Comparison of ENCODE assay signal across 21 cellular contexts in the genomic region with DNA sequence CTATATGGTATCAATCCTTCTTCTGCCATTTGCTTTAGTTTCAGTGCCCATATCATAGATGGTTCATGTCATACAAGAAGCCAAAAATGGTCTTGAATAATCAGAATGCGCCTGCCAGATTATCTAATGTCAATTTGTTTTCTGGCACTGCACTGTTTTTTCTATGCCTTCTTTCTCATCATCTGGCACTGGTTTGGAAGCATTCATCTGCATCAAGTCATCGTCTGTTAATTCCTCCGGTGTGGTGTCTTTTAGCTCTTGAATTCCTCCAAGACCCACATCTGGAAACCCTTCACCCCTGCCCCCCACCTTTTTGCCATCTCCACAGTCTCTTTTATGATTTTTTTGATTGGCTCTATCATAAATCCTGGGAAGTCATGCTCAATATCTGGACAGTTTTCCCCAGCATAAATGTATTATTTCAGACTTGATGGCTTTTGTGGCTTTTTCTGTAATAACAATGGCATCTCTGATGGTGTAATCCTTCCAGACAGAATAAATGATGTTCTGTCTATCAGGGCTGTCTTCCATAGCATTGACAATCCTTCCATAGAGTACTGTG. TPM values are rescaled to one million over a fixed set of nuclear protein-coding genes. Genes with fewer than 3 reads are reported as not detected.
"Had no signal": no experiment of that assay in that cellular context is flagged by ENCODE, and none has a peak within 500 bp of the region (broad histone marks: within the 10 kb centered on the region; RNA-seq: fewer than 3 reads in every experiment).

No MANE protein-coding gene starts in this region.

- DNase-seq: activated B cell treated with CpG ODN at 0.5 μM for 24 hours; activated CD4-positive, alpha-beta T cell treated with anti-CD3 and anti-CD28 coated beads for 1 hour; activated CD4-positive, alpha-beta T cell treated with anti-CD3 and anti-CD28 coated beads, Interleukin-2, amount 10 ng/mL, durations not matched to agents 24 days and 14 days; activated CD4-positive, alpha-beta T cell treated with anti-CD3 and anti-CD28 coated beads, Interleukin-2, amount 50 U/mL, for 48 hours; activated CD8-positive, alpha-beta memory T cell treated with anti-CD3 and anti-CD28 coated beads, Interleukin-2, amount 10 ng/mL, durations not matched to agents 7 days and 5 days; activated effector memory CD4-positive, alpha-beta T cell treated with anti-CD3 and anti-CD28 coated beads, Interleukin-2, amount 50 U/mL, for 16 hours; activated naive CD4-positive, alpha-beta T cell treated with Interleukin-2 at 50 U/mL for 16 hours; activated naive CD8-positive, alpha-beta T cell treated with anti-CD3 and anti-CD28 coated beads, Interleukin-2, amount 50 U/mL, for 24 hours; activated T-cell treated with anti-CD3 and anti-CD28 coated beads, Interleukin-2, amount 50 U/mL, for 4 hours; amniotic stem cell; NCI-H1105 treated with DMSO at 0.1 percent for 48 hours; NCI-H1436 treated with DMSO at 0.1 percent for 48 hours; NCI-H187; NCI-H2081; NCI-H524; Peyer's patch; Right ventricle myocardium superior; SJCRH30 had no signal

- H3K27me3 ChIP-seq: ascending aorta, Peyer's patch had no signal

- H3K27ac ChIP-seq: ascending aorta, Peyer's patch, RWPE1, SJCRH30 had no signal

- ATAC-seq: activated CD8-positive, alpha-beta memory T cell treated with anti-CD3 and anti-CD28 coated beads, Interleukin-2, amount 10 ng/mL, durations not matched to agents 7 days and 5 days; activated naive CD4-positive, alpha-beta T cell treated with anti-CD3 and anti-CD28 coated beads, Interleukin-2, amount 50 U/mL, for 72 hours; activated naive CD8-positive, alpha-beta T cell treated with anti-CD3 and anti-CD28 coated beads, Interleukin-2, amount 50 U/mL, for 24 hours; activated T-cell treated with anti-CD3 and anti-CD28 coated beads, Interleukin-2, amount 50 U/mL, for 4 hours had no signal

- H3K4me3 ChIP-seq: ascending aorta, Peyer's patch, SJCRH30 had no signal

- H3K9me3 ChIP-seq: ascending aorta, Peyer's patch, SJCRH30 had no signal

- H3K36me3 ChIP-seq: ascending aorta, Peyer's patch, SJCRH30 had no signal

- H3K4me1 ChIP-seq: ascending aorta, SJCRH30 had no signal

RNA-seq across cellular contexts. Expression of a gene that starts 10.5 kb away (rescaled TPM):
- total RNA-seq: activated B cell treated with CpG ODN at 0.5 μM for 24 hours, SJCRH30 had no signal
